In genomic region chr19:55156202-55157063, GRCh38 we compare ENCODE assay signal across 8 cellular contexts. TPM values are rescaled to one million over a fixed set of nuclear protein-coding genes. Genes with fewer than 3 reads are reported as not detected.
DNase-seq lines count a peak whose midpoint lies in the region; ATAC-seq and TF ChIP-seq lines count a peak whose summit lies in the region.

No MANE protein-coding gene starts in this region.

- H3K4me2 ChIP-seq in Karpas-422 (ENCODE audit: low read depth, low read length, poor library complexity, severe bottlenecking) (no peak overlapping the region), parathyroid adenoma (ENCODE audit: low read length) (peak overlapping the region; percentile 69)

- no peak overlapping the region for H3K9ac ChIP-seq in Karpas-422 (ENCODE audit: low read length)
- no peak overlapping the region for H3K9ac ChIP-seq in parathyroid adenoma

- peaks cover 26% of the 10 kb centered on the region for H3K4me1 ChIP-seq in CD8-positive, alpha-beta memory T cell (ENCODE audit: insufficient read depth, low read length)
- H3K4me1 ChIP-seq in Karpas-422 (ENCODE audit: low read length) (no peaks in the 10 kb centered on the region; the same call in 1 of the 2 replicates), parathyroid adenoma (no peaks in the 10 kb centered on the region)

- DNase-seq in CD8-positive, alpha-beta memory T cell = peak in 1 of 5 donors; percentile 20
- DNase-seq in Karpas-422 (peak; percentile 76), SW480 (ENCODE audit: low spot score) (peak; percentile 97), fibroblast of pulmonary artery (ENCODE audit: low read depth) (peak; percentile 40), OCI-M2 (lab: John Stamatoyannopoulos, UW; ENCODE audit: unreplicated experiment) (no peak)
- DNase-seq in stimulated activated naive CD4-positive, alpha-beta T cell treated with Interleukin-2 at 50 U/mL for 16 hours (lab: John Stamatoyannopoulos, UW) = no peak

- peaks cover 9% of the 10 kb centered on the region for H3K9me3 ChIP-seq in CD8-positive, alpha-beta memory T cell (ENCODE audit: low read length)
- H3K9me3 ChIP-seq in Karpas-422 (ENCODE audit: low read length) = peaks cover 13% of the 10 kb centered on the region
- no peaks in the 10 kb centered on the region for H3K9me3 ChIP-seq in parathyroid adenoma (ENCODE audit: control insufficient read depth, low read length)

- H3K27me3 ChIP-seq in CD8-positive, alpha-beta memory T cell (ENCODE audit: insufficient read depth, low read length, poor library complexity, severe bottlenecking) = peaks cover 5% of the 10 kb centered on the region
- H3K27me3 ChIP-seq in Karpas-422 (ENCODE audit: low read length) (no peaks in the 10 kb centered on the region), parathyroid adenoma (ENCODE audit: control insufficient read depth, insufficient read depth, low read length) (no peaks in the 10 kb centered on the region)

- H3K4me1 Mint-ChIP-seq in CD8-positive, alpha-beta memory T cell = peaks cover 23 to 29% (median 25%) of the 10 kb centered on the region in 3 donors

- H3K9me2 ChIP-seq in Karpas-422 (replicated peaks; ENCODE audit: insufficient read depth, low read length) = no peaks in the 10 kb centered on the region

- no peaks in the 10 kb centered on the region for H3K36me3 ChIP-seq in CD8-positive, alpha-beta memory T cell (ENCODE audit: insufficient read depth, low read length)
- H3K36me3 ChIP-seq in Karpas-422 (ENCODE audit: insufficient read depth, low read length) (peaks cover 3% of the 10 kb centered on the region; the same call in 1 of the 2 replicates), parathyroid adenoma (ENCODE audit: control insufficient read depth, insufficient read depth, low read length) (no peaks in the 10 kb centered on the region)

- peak overlapping the region; percentile 47 for H3K27ac ChIP-seq in CD8-positive, alpha-beta memory T cell (ENCODE audit: low read depth, low read length)
- H3K27ac ChIP-seq in Karpas-422 (ENCODE audit: low read length) (no peak overlapping the region), parathyroid adenoma (no peak overlapping the region)

- peak overlapping the region in 2 of 7 donors; percentile 25 to 63 for H3K4me3 Mint-ChIP-seq in CD8-positive, alpha-beta memory T cell

- no peaks in the 10 kb centered on the region for H4K20me1 ChIP-seq in Karpas-422 (ENCODE audit: insufficient read depth, low read depth, low read length)

- H3K27ac Mint-ChIP-seq in CD8-positive, alpha-beta memory T cell = no peak overlapping the region

- CTCF ChIA-PET in CD8-positive, alpha-beta memory T cell (lab: Charles Lee) = interaction anchor here (1.0 kb wide), 1 partner anchor 348 kb away, joined by 3 read pairs; no protein-coding TSS in a partner anchor

- H3K79me2 ChIP-seq in Karpas-422 (ENCODE audit: low read length) (no peaks in the 10 kb centered on the region), parathyroid adenoma (no peaks in the 10 kb centered on the region)

- H3K9me3 Mint-ChIP-seq in CD8-positive, alpha-beta memory T cell = peaks cover 3 to 11% (median 9%) of the 10 kb centered on the region in 5 donors

- H3K36me3 Mint-ChIP-seq in CD8-positive, alpha-beta memory T cell = peaks cover 0 to 1% (median 0%) of the 10 kb centered on the region in 3 donors

- ATAC-seq in HG02973 (IDR thresholded peaks at IDR 0.05; ENCODE audit: unreplicated experiment) = no peak

- POLR2A ChIA-PET in CD8-positive, alpha-beta memory T cell (lab: Charles Lee) = no interaction called here

- H2AFZ ChIP-seq in Karpas-422 (ENCODE audit: low read length) (no peak overlapping the region), parathyroid adenoma (peak overlapping the region; percentile 65)

- peaks cover 31 to 37% of the 10 kb centered on the region in 2 donors for H3K27me3 Mint-ChIP-seq in CD8-positive, alpha-beta memory T cell

- TF ChIP-seq CTCF in fibroblast of pulmonary artery (IDR thresholded peaks at IDR 0.05; ENCODE audit: low read length, missing control alignments) = no peak
- TF ChIP-seq CTCF in parathyroid adenoma (IDR thresholded peaks at IDR 0.05) = no peak

- H3K4me3 ChIP-seq in CD8-positive, alpha-beta memory T cell (ENCODE audit: low read length) = no peak overlapping the region
- no peak overlapping the region for H3K4me3 ChIP-seq in Karpas-422 (ENCODE audit: low read length)
- no peak overlapping the region for H3K4me3 ChIP-seq in fibroblast of pulmonary artery (replicated peaks; ENCODE audit: low read depth, low read length)
- H3K4me3 ChIP-seq in parathyroid adenoma (ENCODE audit: low read depth, low read length) = peak overlapping the region; percentile 52

RNA-seq across cellular contexts. Expression of gene TNNI3, which starts 1.1 kb away (rescaled TPM):
- total RNA-seq in CD8-positive, alpha-beta memory T cell = not detected
- polyA plus RNA-seq in CD8-positive, alpha-beta memory T cell = not detected
- total RNA-seq in Karpas-422 (2014; rRNA removed; shearing (Covaris generic); ENCODE audit: low replicate concordance) = 0.93 and 1.2 TPM in 2 replicates

RNA-seq across cellular contexts. Expression of gene TNNT1, which starts 7.4 kb away (rescaled TPM):
- not detected for total RNA-seq in CD8-positive, alpha-beta memory T cell
- polyA plus RNA-seq in CD8-positive, alpha-beta memory T cell = not detected
- 10.4 and 39.0 TPM in 2 replicates for total RNA-seq in Karpas-422 (2014; rRNA removed; shearing (Covaris generic); ENCODE audit: low replicate concordance)

RNA-seq across cellular contexts. Expression of gene DNAAF3, which starts 10.0 kb away (rescaled TPM):
- total RNA-seq in CD8-positive, alpha-beta memory T cell = under 1 TPM in 1 of 2 experiments, not detected in 1; 0.27 TPM
- not detected for polyA plus RNA-seq in CD8-positive, alpha-beta memory T cell
- 2.5 and 4.2 TPM in 2 replicates for total RNA-seq in Karpas-422 (2014; rRNA removed; shearing (Covaris generic); ENCODE audit: low replicate concordance)

RNA-seq across cellular contexts. Expression of gene SYT5, which starts 23.7 kb away (rescaled TPM):
- not detected for total RNA-seq in CD8-positive, alpha-beta memory T cell
- polyA plus RNA-seq in CD8-positive, alpha-beta memory T cell = 0.37 TPM
- total RNA-seq in Karpas-422 (2014; rRNA removed; shearing (Covaris generic); ENCODE audit: low replicate concordance) = not detected in 2 replicates

RNA-seq across cellular contexts. Expression of gene PPP1R12C, which starts 39.0 kb away (rescaled TPM):
- total RNA-seq in CD8-positive, alpha-beta memory T cell = 10 to 100 TPM; 95.4 to 98.3 TPM
- 7.7 TPM for polyA plus RNA-seq in CD8-positive, alpha-beta memory T cell
- total RNA-seq in Karpas-422 (2014; rRNA removed; shearing (Covaris generic); ENCODE audit: low replicate concordance) = 81.8 and 267 TPM in 2 replicates

Comparison
In these comparisons a context has a peak if more than half of its experiments do, and no peak if none do; other contexts are left out.
1. DNase-seq: peak in Karpas-422 (single experiment), SW480 (single experiment) and fibroblast of pulmonary artery (single experiment); none in OCI-M2 (single experiment) and stimulated activated naive CD4-positive, alpha-beta T cell treated with Interleukin-2 at 50 U/mL for 16 hours (single experiment).